33 cellular contexts compared by ENCODE assay signal in genomic region chr7:132190683-132191082, GRCh38.
"Had no signal": no experiment of that assay in that cellular context is flagged by ENCODE, and none has a peak within 500 bp of the region (broad histone marks: within the 10 kb centered on the region; RNA-seq: fewer than 3 reads in every experiment).

No MANE protein-coding gene starts in this region.

- H3K36me3 ChIP-seq: breast epithelium, cardiac muscle cell, colonic mucosa, esophagus squamous epithelium had no signal

- H3K27ac Mint-ChIP-seq: activated CD4-positive, alpha-beta memory T cell treated with anti-CD3 and anti-CD28 coated beads, Interleukin-2, amount 10 ng/mL, durations not matched to agents 7 days and 5 days; activated CD4-positive, alpha-beta T cell treated with anti-CD3 and anti-CD28 coated beads, Interleukin-2, amount 10 ng/mL, durations not matched to agents 7 days and 5 days; activated naive CD4-positive, alpha-beta T cell treated with anti-CD3 and anti-CD28 coated beads, Interleukin-2, amount 10 ng/mL, durations not matched to agents 7 days and 5 days; activated naive CD4-positive, alpha-beta T cell treated with anti-CD3 and anti-CD28 coated beads, Interleukin-2, amount 50 U/mL, for 72 hours; activated naive CD8-positive, alpha-beta T cell treated with anti-CD3 and anti-CD28 coated beads, Interleukin-2, amount 10 ng/mL, durations not matched to agents 7 days and 5 days; activated T-cell treated with anti-CD3 and anti-CD28 coated beads, Interleukin-2, amount 50 U/mL, for 24 hours; activated T-cell treated with anti-CD3 and anti-CD28 coated beads, Interleukin-2, amount 50 U/mL, for 72 hours; T-helper 17 cell; T-helper 2 cell treated with Interferon-gamma antibody and Interleukin-4, amounts not matched to agents 5 μg/mL and 100 μg/mL, for 36 hours; WTC11 had no signal

- H3K4me1 Mint-ChIP-seq: activated CD4-positive, alpha-beta memory T cell treated with anti-CD3 and anti-CD28 coated beads, Interleukin-2, amount 10 ng/mL, durations not matched to agents 7 days and 5 days; activated CD4-positive, alpha-beta T cell treated with anti-CD3 and anti-CD28 coated beads, Interleukin-2, amount 10 ng/mL, durations not matched to agents 7 days and 5 days; activated naive CD4-positive, alpha-beta T cell treated with anti-CD3 and anti-CD28 coated beads, Interleukin-2, amount 10 ng/mL, durations not matched to agents 7 days and 5 days; activated naive CD8-positive, alpha-beta T cell treated with anti-CD3 and anti-CD28 coated beads, Interleukin-2, amount 10 ng/mL, durations not matched to agents 7 days and 5 days; T-helper 17 cell had no signal

- FAIRE-seq: endometrium, endothelial cell of umbilical vein had no signal

- H3K4me3 ChIP-seq: ascending aorta, breast epithelium, cardiac muscle cell, colonic mucosa, esophagus squamous epithelium, gastroesophageal sphincter had no signal

- H3K27ac ChIP-seq: ascending aorta, breast epithelium, cardiac muscle cell, colonic mucosa, epithelial cell of prostate, esophagus squamous epithelium, gastroesophageal sphincter had no signal

- H3K27me3 Mint-ChIP-seq: activated naive CD8-positive, alpha-beta T cell treated with anti-CD3 and anti-CD28 coated beads, Interleukin-2, amount 10 ng/mL, durations not matched to agents 7 days and 5 days had no signal

- DNase-seq: activated CD4-positive, alpha-beta memory T cell treated with anti-CD3 and anti-CD28 coated beads, Interleukin-2, amount 10 ng/mL, durations not matched to agents 7 days and 5 days; activated CD4-positive, alpha-beta T cell treated with anti-CD3 and anti-CD28 coated beads for 1 hour; activated CD4-positive, alpha-beta T cell treated with anti-CD3 and anti-CD28 coated beads for 4 hours; activated CD4-positive, alpha-beta T cell treated with anti-CD3 and anti-CD28 coated beads, Interleukin-2, amount 10 ng/mL, durations not matched to agents 7 days and 5 days; activated CD4-positive, alpha-beta T cell treated with anti-CD3 and anti-CD28 coated beads, Interleukin-2, amount 50 U/mL, for 4 hours; activated CD8-positive, alpha-beta memory T cell treated with anti-CD3 and anti-CD28 coated beads, Interleukin-2, amount 50 U/mL, for 48 hours; activated gamma-delta T cell; activated naive CD4-positive, alpha-beta T cell; activated naive CD4-positive, alpha-beta T cell treated with anti-CD3 and anti-CD28 coated beads, Interleukin-2, amount 10 ng/mL, durations not matched to agents 7 days and 5 days; activated naive CD8-positive, alpha-beta T cell treated with anti-CD3 and anti-CD28 coated beads, Interleukin-2, amount 10 ng/mL, durations not matched to agents 7 days and 5 days; activated T-cell treated with anti-CD3 and anti-CD28 coated beads for 4 hours; activated T-cell treated with anti-CD3 and anti-CD28 coated beads, Interleukin-2, amount 50 U/mL, for 24 hours; activated T-cell treated with anti-CD3 and anti-CD28 coated beads, Interleukin-2, amount 50 U/mL, for 72 hours; central memory CD4-positive, alpha-beta T cell; cerebellar nuclear complex; colonic mucosa; effector CD8-positive, alpha-beta T cell; esophagus squamous epithelium; foreskin melanocyte; T-helper 1 cell; T-helper 17 cell; T1000 had no signal

- H3K4me1 ChIP-seq: breast epithelium, colonic mucosa, esophagus squamous epithelium, gastroesophageal sphincter had no signal

- H3K27me3 ChIP-seq: ascending aorta, breast epithelium, cardiac muscle cell, colonic mucosa, esophagus squamous epithelium, gastroesophageal sphincter had no signal

- H3K9me3 ChIP-seq: ascending aorta, colonic mucosa had no signal

- H3K4me3 Mint-ChIP-seq: activated CD4-positive, alpha-beta memory T cell treated with anti-CD3 and anti-CD28 coated beads, Interleukin-2, amount 10 ng/mL, durations not matched to agents 7 days and 5 days; activated CD4-positive, alpha-beta T cell treated with anti-CD3 and anti-CD28 coated beads, Interleukin-2, amount 10 ng/mL, durations not matched to agents 7 days and 5 days; activated naive CD4-positive, alpha-beta T cell treated with anti-CD3 and anti-CD28 coated beads, Interleukin-2, amount 10 ng/mL, durations not matched to agents 7 days and 5 days; activated naive CD8-positive, alpha-beta T cell treated with anti-CD3 and anti-CD28 coated beads, Interleukin-2, amount 10 ng/mL, durations not matched to agents 7 days and 5 days; activated T-cell treated with anti-CD3 and anti-CD28 coated beads, Interleukin-2, amount 50 U/mL, for 24 hours; activated T-cell treated with anti-CD3 and anti-CD28 coated beads, Interleukin-2, amount 50 U/mL, for 72 hours; brain; T-helper 17 cell; T-helper 2 cell treated with Interferon-gamma antibody and Interleukin-4, amounts not matched to agents 5 μg/mL and 100 μg/mL, for 36 hours; WTC11 had no signal
